Comparison of ENCODE assay signal across 8 cellular contexts in genomic region chrX:135520553-135521404, GRCh38. TPM values are rescaled to one million over a fixed set of nuclear protein-coding genes. Genes with fewer than 3 reads are reported as not detected.
DNase-seq lines count a peak whose midpoint lies in the region; ATAC-seq and TF ChIP-seq lines count a peak whose summit lies in the region.

TSS of gene INTS6L (plus strand) at chrX:135520660. CDS start at chrX:135520993, 333 bp downstream.

- ATAC-seq in GM19468 (IDR thresholded peaks at IDR 0.05; ENCODE audit: extremely low read depth, unreplicated experiment) (peak; percentile 88), naive B cell (ENCODE audit: low read depth in 2 of 2) (peak; percentile 80 to 85)
- peak; percentile 81 to 84 for ATAC-seq in activated T-cell treated with anti-CD3 and anti-CD28 coated beads, Interleukin-2, amount 50 U/mL, for 72 hours (replicated peaks in 1 of 2)
- peak; percentile 89 for ATAC-seq in stimulated activated effector memory CD8-positive, alpha-beta T cell treated with anti-CD3 and anti-CD28 coated beads, Interleukin-12 subunit alpha, Interleukin-12 subunit beta, amount 100 ng/mL, for 72 hours

- peak within 1 kb of the TSS; percentile 97 for H3K4me3 Mint-ChIP-seq in activated T-cell treated with anti-CD3 and anti-CD28 coated beads, Interleukin-2, amount 50 U/mL, for 72 hours
- H3K4me3 Mint-ChIP-seq in naive B cell = peak within 1 kb of the TSS; percentile 96 to 100 (median 98)
- peak within 1 kb of the TSS; percentile 100 for H3K4me3 Mint-ChIP-seq in stimulated activated effector memory CD8-positive, alpha-beta T cell treated with anti-CD3 and anti-CD28 coated beads, Interleukin-12 subunit alpha, Interleukin-12 subunit beta, amount 100 ng/mL, for 72 hours

- H3K4me3 ChIP-seq in esophagus squamous epithelium = peak within 1 kb of the TSS; percentile 62 to 78 (median 74)

- H3K27me3 Mint-ChIP-seq in activated T-cell treated with anti-CD3 and anti-CD28 coated beads, Interleukin-2, amount 50 U/mL, for 72 hours (ENCODE audit: low read depth) = peaks cover 7% of the 10 kb centered on the region
- H3K27me3 Mint-ChIP-seq in naive B cell = no peaks in the 10 kb centered on the region

- DNase-seq in COLO829 (ENCODE audit: low spot score) = peak; percentile 85
- DNase-seq in HS-27A (ENCODE audit: low read depth) = peak; percentile 23
- peak; percentile 92 for DNase-seq in RKO (ENCODE audit: low spot score)
- DNase-seq in activated T-cell treated with anti-CD3 and anti-CD28 coated beads, Interleukin-2, amount 50 U/mL, for 72 hours = peak; percentile 82 to 88
- peak; percentile 64 for DNase-seq in esophagus squamous epithelium (lab: John Stamatoyannopoulos, UW)
- peak; percentile 86 for DNase-seq in naive B cell
- peak; percentile 50 to 85 for DNase-seq in stimulated activated effector memory CD8-positive, alpha-beta T cell treated with anti-CD3 and anti-CD28 coated beads, Interleukin-12 subunit alpha, Interleukin-12 subunit beta, amount 100 ng/mL, for 72 hours (ENCODE audit: low spot score in 2 of 2)

- intact Hi-C loops in esophagus squamous epithelium (cut with DNase I) = no loop called here

- H3K36me3 ChIP-seq in esophagus squamous epithelium = no peaks in the 10 kb centered on the region

- H3K9me3 ChIP-seq in esophagus squamous epithelium = no peaks in the 10 kb centered on the region

- H3K36me3 Mint-ChIP-seq in activated T-cell treated with anti-CD3 and anti-CD28 coated beads, Interleukin-2, amount 50 U/mL, for 72 hours (ENCODE audit: insufficient read depth in 2 of 2) = peaks cover 4 to 6% of the 10 kb centered on the region in 2 donors
- H3K36me3 Mint-ChIP-seq in naive B cell = peaks cover 0 to 5% of the 10 kb centered on the region in 2 donors
- H3K36me3 Mint-ChIP-seq in stimulated activated effector memory CD8-positive, alpha-beta T cell treated with anti-CD3 and anti-CD28 coated beads, Interleukin-12 subunit alpha, Interleukin-12 subunit beta, amount 100 ng/mL, for 72 hours = peaks cover 32% of the 10 kb centered on the region

- peaks cover 33% of the 10 kb centered on the region for H3K4me1 Mint-ChIP-seq in activated T-cell treated with anti-CD3 and anti-CD28 coated beads, Interleukin-2, amount 50 U/mL, for 72 hours (ENCODE audit: low read depth)
- peaks cover 12 to 27% (median 20%) of the 10 kb centered on the region in 3 donors for H3K4me1 Mint-ChIP-seq in naive B cell
- H3K4me1 Mint-ChIP-seq in stimulated activated effector memory CD8-positive, alpha-beta T cell treated with anti-CD3 and anti-CD28 coated beads, Interleukin-12 subunit alpha, Interleukin-12 subunit beta, amount 100 ng/mL, for 72 hours = peaks cover 31% of the 10 kb centered on the region

- H3K9me3 Mint-ChIP-seq in activated T-cell treated with anti-CD3 and anti-CD28 coated beads, Interleukin-2, amount 50 U/mL, for 72 hours = peaks cover 0 to 3% of the 10 kb centered on the region in 2 donors
- peaks cover 0 to 4% (median 0%) of the 10 kb centered on the region in 7 donors for H3K9me3 Mint-ChIP-seq in naive B cell
- no peaks in the 10 kb centered on the region for H3K9me3 Mint-ChIP-seq in stimulated activated effector memory CD8-positive, alpha-beta T cell treated with anti-CD3 and anti-CD28 coated beads, Interleukin-12 subunit alpha, Interleukin-12 subunit beta, amount 100 ng/mL, for 72 hours

- no peaks in the 10 kb centered on the region for H3K27me3 ChIP-seq in esophagus squamous epithelium

- WGBS in esophagus squamous epithelium, 2 donors = 44% methylated on average over 29 of the region's 50 CpGs; no CpG with 5 or more reads in 1 of the 2 donors

- peak in 3 of 4 donors; percentile 73 to 96 (median 94) for TF ChIP-seq POLR2A in esophagus squamous epithelium (IDR thresholded peaks at IDR 0.05)

- H3K27ac ChIP-seq in esophagus squamous epithelium = peak within 1 kb of the TSS; percentile 94 to 98 (median 97)

- TF ChIP-seq CTCF in esophagus squamous epithelium (IDR thresholded peaks at IDR 0.05) = peak in 1 of 6 experiments; percentile 7

- peak within 1 kb of the TSS; percentile 99 for H3K27ac Mint-ChIP-seq in activated T-cell treated with anti-CD3 and anti-CD28 coated beads, Interleukin-2, amount 50 U/mL, for 72 hours
- H3K27ac Mint-ChIP-seq in naive B cell = peak within 1 kb of the TSS; percentile 96 to 100 (median 98)
- H3K27ac Mint-ChIP-seq in stimulated activated effector memory CD8-positive, alpha-beta T cell treated with anti-CD3 and anti-CD28 coated beads, Interleukin-12 subunit alpha, Interleukin-12 subunit beta, amount 100 ng/mL, for 72 hours = peak within 1 kb of the TSS; percentile 100

- peaks cover 0 to 25% (median 0%) of the 10 kb centered on the region in 3 donors for H3K4me1 ChIP-seq in esophagus squamous epithelium

RNA-seq across cellular contexts. Expression of gene INTS6L, which starts in this region (rescaled TPM):
- total RNA-seq in activated T-cell treated with anti-CD3 and anti-CD28 coated beads, Interleukin-2, amount 50 U/mL, for 72 hours = 10 to 100 TPM; 28.6 to 41.3 TPM
- 10 to 100 TPM in 1 of 4 donors, 1 to 10 TPM in 3; 4.3 to 14.9 (median 6.4) TPM for total RNA-seq in esophagus squamous epithelium
- 1 to 10 TPM; 4.7 to 8.1 (median 6.2) TPM for polyA plus RNA-seq in naive B cell (ENCODE audit: low read depth in 6 of 6)

Comparison
In these comparisons a context has a peak if more than half of its experiments do, and no peak if none do; other contexts are left out.
1. Peak in every context shown above with its lines: DNase-seq, ATAC-seq, H3K4me3 ChIP-seq and H3K27ac ChIP-seq.
2. DNase-seq: peak in every context shown above with its lines; median percentile 92 in RKO; 86 in naive B cell; 85 in COLO829; 85 in activated T-cell treated with anti-CD3 and anti-CD28 coated beads, Interleukin-2, amount 50 U/mL, for 72 hours; 68 in stimulated activated effector memory CD8-positive, alpha-beta T cell treated with anti-CD3 and anti-CD28 coated beads, Interleukin-12 subunit alpha, Interleukin-12 subunit beta, amount 100 ng/mL, for 72 hours; 64 in esophagus squamous epithelium; 23 in HS-27A.